Comparison of ENCODE assay signal across 23 cellular contexts in genomic region chr10:6465437-6465836, GRCh38.
DNase-seq lines count a peak whose midpoint lies in the region; ATAC-seq and TF ChIP-seq lines count a peak whose summit lies in the region.
"Had no signal": no experiment of that assay in that cellular context is flagged by ENCODE, and none has a peak within 500 bp of the region (broad histone marks: within the 10 kb centered on the region; RNA-seq: fewer than 3 reads in every experiment).

No MANE protein-coding gene starts in this region.

- H3K9ac ChIP-seq in colonic mucosa (ENCODE audit: low read depth in 2 of 2, low read length in 2 of 2): no peak overlapping the region

- peaks cover 14% of the 10 kb centered on the region for H3K9me3 Mint-ChIP-seq in activated naive CD8-positive, alpha-beta T cell treated with anti-CD3 and anti-CD28 coated beads, Interleukin-2, amount 50 U/mL, for 24 hours
- peaks cover 5% of the 10 kb centered on the region for H3K9me3 Mint-ChIP-seq in stimulated activated effector memory CD8-positive, alpha-beta T cell treated with anti-CD3 and anti-CD28 coated beads, Interleukin-12 subunit alpha, Interleukin-12 subunit beta, amount 100 ng/mL, for 72 hours

- H3K4me1 Mint-ChIP-seq in activated naive CD8-positive, alpha-beta T cell treated with anti-CD3 and anti-CD28 coated beads, Interleukin-2, amount 50 U/mL, for 24 hours: peaks cover 41% of the 10 kb centered on the region
- H3K4me1 Mint-ChIP-seq in stimulated activated effector memory CD8-positive, alpha-beta T cell treated with anti-CD3 and anti-CD28 coated beads, Interleukin-12 subunit alpha, Interleukin-12 subunit beta, amount 100 ng/mL, for 72 hours: peaks cover 58% of the 10 kb centered on the region
- H3K4me1 Mint-ChIP-seq: B cell had no signal

- intact Hi-C loops in colonic mucosa (cut with DNase I) (no loop called here), psoas muscle (cut with DNase I) (loop anchor here in 1 of 2 donors (10.0 kb wide), 1 partner anchor 51 kb away; no protein-coding TSS in a partner anchor)

- peak overlapping the region; percentile 49 for H3K27ac Mint-ChIP-seq in activated naive CD8-positive, alpha-beta T cell treated with anti-CD3 and anti-CD28 coated beads, Interleukin-2, amount 50 U/mL, for 24 hours
- no peak overlapping the region for H3K27ac Mint-ChIP-seq in stimulated activated effector memory CD8-positive, alpha-beta T cell treated with anti-CD3 and anti-CD28 coated beads, Interleukin-12 subunit alpha, Interleukin-12 subunit beta, amount 100 ng/mL, for 72 hours
- H3K27ac Mint-ChIP-seq: B cell had no signal

- 75 to 84% (median 80%) methylated on average over 7 of the region's 7 CpGs for WGBS in psoas muscle, 3 donors

- H3K27ac ChIP-seq in colonic mucosa: no peak overlapping the region
- H3K27ac ChIP-seq in psoas muscle: no peak overlapping the region
- H3K27ac ChIP-seq: SJSA1, upper lobe of right lung had no signal

- TF ChIP-seq CTCF in colonic mucosa (IDR thresholded peaks at IDR 0.05) (no peak), psoas muscle (IDR thresholded peaks at IDR 0.05) (no peak)

- H3K36me3 ChIP-seq in colonic mucosa (no peaks in the 10 kb centered on the region), psoas muscle (ENCODE audit: insufficient read depth in 1 of 2, low read depth in 1 of 2) (peaks cover 6 to 44% of the 10 kb centered on the region in 2 donors)
- H3K36me3 ChIP-seq: SJSA1, upper lobe of right lung had no signal

- peaks cover 67% of the 10 kb centered on the region for H3K36me3 Mint-ChIP-seq in activated naive CD8-positive, alpha-beta T cell treated with anti-CD3 and anti-CD28 coated beads, Interleukin-2, amount 50 U/mL, for 24 hours (ENCODE audit: low read depth)
- peaks cover 100% of the 10 kb centered on the region for H3K36me3 Mint-ChIP-seq in stimulated activated effector memory CD8-positive, alpha-beta T cell treated with anti-CD3 and anti-CD28 coated beads, Interleukin-12 subunit alpha, Interleukin-12 subunit beta, amount 100 ng/mL, for 72 hours

- H3K27me3 ChIP-seq in colonic mucosa (no peaks in the 10 kb centered on the region), psoas muscle (ENCODE audit: insufficient read depth in 3 of 3, low read length in 2 of 3) (no peaks in the 10 kb centered on the region)
- H3K27me3 ChIP-seq: SJSA1, upper lobe of right lung had no signal

- DNase-seq in activated CD8-positive, alpha-beta memory T cell treated with anti-CD3 and anti-CD28 coated beads for 24 hours: peak; percentile 51
- DNase-seq in activated CD8-positive, alpha-beta memory T cell treated with anti-CD3 and anti-CD28 coated beads, Interleukin-2, amount 50 U/mL, for 4 hours: no peak
- DNase-seq in NCI-H526 (lab: John Stamatoyannopoulos, UW) (peak; percentile 49 to 78), NCI-H1694 treated with DMSO at 0.1 percent for 48 hours (lab: John Stamatoyannopoulos, UW) (no peak), colonic mucosa (no peak), psoas muscle (no peak)
- no peak for DNase-seq in activated naive CD8-positive, alpha-beta T cell treated with anti-CD3 and anti-CD28 coated beads, Interleukin-2, amount 50 U/mL, for 24 hours
- DNase-seq in stimulated activated effector memory CD8-positive, alpha-beta T cell treated with anti-CD3 and anti-CD28 coated beads, Interleukin-12 subunit alpha, Interleukin-12 subunit beta, amount 100 ng/mL, for 72 hours (ENCODE audit: low spot score in 2 of 2): no peak
- DNase-seq: cerebellar nuclear complex, DMS53, glutamatergic neuron, H7, Kasumi-1, mammary epithelial cell, MV-4-11, NCI-H1694, NCI-H69, nucleus accumbens, substantia nigra, upper lobe of right lung had no signal

- H3K4me1 ChIP-seq in colonic mucosa: no peaks in the 10 kb centered on the region
- H3K4me1 ChIP-seq in psoas muscle: peaks cover 16% of the 10 kb centered on the region
- H3K4me1 ChIP-seq: SJSA1, upper lobe of right lung had no signal

- no peaks in the 10 kb centered on the region for H3K9me3 ChIP-seq in colonic mucosa
- H3K9me3 ChIP-seq in psoas muscle: no peaks in the 10 kb centered on the region
- H3K9me3 ChIP-seq: SJSA1, upper lobe of right lung had no signal

- H3K4me3 Mint-ChIP-seq in activated naive CD8-positive, alpha-beta T cell treated with anti-CD3 and anti-CD28 coated beads, Interleukin-2, amount 50 U/mL, for 24 hours: no peak overlapping the region
- peak overlapping the region; percentile 13 for H3K4me3 Mint-ChIP-seq in stimulated activated effector memory CD8-positive, alpha-beta T cell treated with anti-CD3 and anti-CD28 coated beads, Interleukin-12 subunit alpha, Interleukin-12 subunit beta, amount 100 ng/mL, for 72 hours
- H3K4me3 Mint-ChIP-seq: B cell had no signal

- no peak for ATAC-seq in activated naive CD8-positive, alpha-beta T cell treated with anti-CD3 and anti-CD28 coated beads, Interleukin-2, amount 50 U/mL, for 24 hours
- ATAC-seq in stimulated activated effector memory CD8-positive, alpha-beta T cell treated with anti-CD3 and anti-CD28 coated beads, Interleukin-12 subunit alpha, Interleukin-12 subunit beta, amount 100 ng/mL, for 72 hours: no peak
- no peak for ATAC-seq in psoas muscle
- ATAC-seq: HepG2, upper lobe of right lung had no signal

- no peak overlapping the region for H3K4me3 ChIP-seq in colonic mucosa
- H3K4me3 ChIP-seq in psoas muscle: no peak overlapping the region
- H3K4me3 ChIP-seq: SJSA1, upper lobe of right lung had no signal

- H3K27me3 Mint-ChIP-seq in activated naive CD8-positive, alpha-beta T cell treated with anti-CD3 and anti-CD28 coated beads, Interleukin-2, amount 50 U/mL, for 24 hours: no peaks in the 10 kb centered on the region

Comparison
In these comparisons a context has a peak if more than half of its experiments do, and no peak if none do; other contexts are left out.
1. DNase-seq: peak in activated CD8-positive, alpha-beta memory T cell treated with anti-CD3 and anti-CD28 coated beads for 24 hours (single experiment) and NCI-H526 (2 of 2); none in activated CD8-positive, alpha-beta memory T cell treated with anti-CD3 and anti-CD28 coated beads, Interleukin-2, amount 50 U/mL, for 4 hours (single experiment), activated naive CD8-positive, alpha-beta T cell treated with anti-CD3 and anti-CD28 coated beads, Interleukin-2, amount 50 U/mL, for 24 hours (single experiment), stimulated activated effector memory CD8-positive, alpha-beta T cell treated with anti-CD3 and anti-CD28 coated beads, Interleukin-12 subunit alpha, Interleukin-12 subunit beta, amount 100 ng/mL, for 72 hours (0 of 2), NCI-H1694 treated with DMSO at 0.1 percent for 48 hours (single experiment), colonic mucosa (single experiment) and psoas muscle (0 of 2).